In genomic region chr1:70410604-70411359, GRCh38 we compare ENCODE assay signal across 8 cellular contexts.
A peak's percentile ranks its signal among the peaks of the same experiment; 100 is the strongest.
DNase-seq lines count a peak whose midpoint lies in the region; ATAC-seq and TF ChIP-seq lines count a peak whose summit lies in the region.

Gene CTH (plus strand): TSS chr1:70411268. CDS start chr1:70411416, 148 bp downstream.

- DNase-seq in Ammon's horn (ENCODE audit: low spot score): peak; percentile 100
- DNase-seq in NCI-H510A treated with DMSO at 0.1 percent for 48 hours (lab: John Stamatoyannopoulos, UW): peak; percentile 98
- peak; percentile 86 to 88 for DNase-seq in activated CD4-positive, alpha-beta T cell treated with anti-CD3 and anti-CD28 coated beads for 4 hours
- DNase-seq in kidney glomerular epithelial cell (lab: John Stamatoyannopoulos, UW): peak; percentile 94
- DNase-seq in stimulated activated CD4-positive, alpha-beta T cell treated with anti-CD3 and anti-CD28 coated beads, Interleukin-1b, Interleukin-23, amount 100 ng/mL, for 1 hour (ENCODE audit: low read depth in 2 of 2): peak; percentile 63 to 84

- TF ChIP-seq POLR2A in GM19193 (IDR thresholded peaks at IDR 0.05; ENCODE audit: extremely low read depth, insufficient read depth, insufficient read length): peak; percentile 96

- H3K27ac ChIP-seq in cingulate gyrus (ENCODE audit: low read depth, low read length): peak within 1 kb of the TSS; percentile 92

- peak; percentile 98 for ATAC-seq in HG03439 (IDR thresholded peaks at IDR 0.05; ENCODE audit: unreplicated experiment)

Comparison
In these comparisons a context has a peak if more than half of its experiments do, and no peak if none do; other contexts are left out.
1. Peak in every context shown above with its lines: DNase-seq, ATAC-seq and H3K27ac ChIP-seq.